In genomic region chr1:37553927-37554808, GRCh38 we compare ENCODE assay signal across 1 cellular context.
TF ChIP-seq lines count a peak whose summit lies in the region.

A gene with protein sequence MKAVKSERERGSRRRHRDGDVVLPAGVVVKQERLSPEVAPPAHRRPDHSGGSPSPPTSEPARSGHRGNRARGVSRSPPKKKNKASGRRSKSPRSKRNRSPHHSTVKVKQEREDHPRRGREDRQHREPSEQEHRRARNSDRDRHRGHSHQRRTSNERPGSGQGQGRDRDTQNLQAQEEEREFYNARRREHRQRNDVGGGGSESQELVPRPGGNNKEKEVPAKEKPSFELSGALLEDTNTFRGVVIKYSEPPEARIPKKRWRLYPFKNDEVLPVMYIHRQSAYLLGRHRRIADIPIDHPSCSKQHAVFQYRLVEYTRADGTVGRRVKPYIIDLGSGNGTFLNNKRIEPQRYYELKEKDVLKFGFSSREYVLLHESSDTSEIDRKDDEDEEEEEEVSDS (minus strand): TSS chr1:37554293. CDS start chr1:37554229, 64 bp downstream.

TF ChIP-seq in K562, 482 proteins besides CTCF, POLR2A, EP300 and RAD21 (continued from another document and continues in another):
- TF ChIP-seq, protein P1, sequence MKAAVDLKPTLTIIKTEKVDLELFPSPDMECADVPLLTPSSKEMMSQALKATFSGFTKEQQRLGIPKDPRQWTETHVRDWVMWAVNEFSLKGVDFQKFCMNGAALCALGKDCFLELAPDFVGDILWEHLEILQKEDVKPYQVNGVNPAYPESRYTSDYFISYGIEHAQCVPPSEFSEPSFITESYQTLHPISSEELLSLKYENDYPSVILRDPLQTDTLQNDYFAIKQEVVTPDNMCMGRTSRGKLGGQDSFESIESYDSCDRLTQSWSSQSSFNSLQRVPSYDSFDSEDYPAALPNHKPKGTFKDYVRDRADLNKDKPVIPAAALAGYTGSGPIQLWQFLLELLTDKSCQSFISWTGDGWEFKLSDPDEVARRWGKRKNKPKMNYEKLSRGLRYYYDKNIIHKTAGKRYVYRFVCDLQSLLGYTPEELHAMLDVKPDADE (conservative IDR thresholded peaks at IDR 0.05; ENCODE audit: control insufficient read depth, low read depth, low read length): peak; percentile 73
- TF ChIP-seq TEAD4 (IDR thresholded peaks at IDR 0.05; ENCODE audit: low read length): peak; percentile 6; the same call in 1 of the 2 replicates
- no peak for TF ChIP-seq TEAD4 (CRISPR knock-in tag; IDR thresholded peaks at IDR 0.05; ENCODE audit: borderline replicate concordance)
- TF ChIP-seq, protein P2, sequence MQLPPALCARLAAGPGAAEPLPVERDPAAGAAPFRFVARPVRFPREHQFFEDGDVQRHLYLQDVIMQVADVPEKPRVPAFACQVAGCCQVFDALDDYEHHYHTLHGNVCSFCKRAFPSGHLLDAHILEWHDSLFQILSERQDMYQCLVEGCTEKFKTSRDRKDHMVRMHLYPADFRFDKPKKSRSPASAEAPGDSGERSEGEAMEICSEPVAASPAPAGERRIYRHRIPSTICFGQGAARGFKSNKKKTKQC (CRISPR knock-in tag; IDR thresholded peaks at IDR 0.05): peak; percentile 78
- TF ChIP-seq NFRKB (IDR thresholded peaks at IDR 0.05; ENCODE audit: low read depth): 0 out of 2 replicates have a peak, but pooled peaks have one; percentile 46
- peak; percentile 92 for TF ChIP-seq POLR2B (IDR thresholded peaks at IDR 0.05; ENCODE audit: low read depth, partially characterized antibody)
- TF ChIP-seq STAG1 (CRISPR knock-in tag; IDR thresholded peaks at IDR 0.05; ENCODE audit: borderline replicate concordance): no peak
- no peak for TF ChIP-seq WHSC1 (IDR thresholded peaks at IDR 0.05; ENCODE audit: low read length)
- 0 out of 2 replicates have a peak, but pooled peaks have one; percentile 55 for TF ChIP-seq FOSL1 (tag; conservative IDR thresholded peaks at IDR 0.05)
- TF ChIP-seq, protein P3, sequence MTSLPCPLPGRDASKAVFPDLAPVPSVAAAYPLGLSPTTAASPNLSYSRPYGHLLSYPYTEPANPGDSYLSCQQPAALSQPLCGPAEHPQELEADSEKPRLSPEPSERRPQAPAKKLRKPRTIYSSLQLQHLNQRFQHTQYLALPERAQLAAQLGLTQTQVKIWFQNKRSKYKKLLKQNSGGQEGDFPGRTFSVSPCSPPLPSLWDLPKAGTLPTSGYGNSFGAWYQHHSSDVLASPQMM (CRISPR knock-in tag; IDR thresholded peaks at IDR 0.05): no peak
- peak; percentile 86 for TF ChIP-seq CBFA2T2 (conservative IDR thresholded peaks at IDR 0.05)
- TF ChIP-seq DNMT1 (IDR thresholded peaks at IDR 0.05): 0 out of 2 replicates have a peak, but pooled peaks have one; percentile 55
- no peak for TF ChIP-seq MCM7 (IDR thresholded peaks at IDR 0.05)
- TF ChIP-seq SRSF3 (IDR thresholded peaks at IDR 0.05; ENCODE audit: insufficient read depth, low read length): no peak
- TF ChIP-seq GTF2E2 (tag; IDR thresholded peaks at IDR 0.05): peak; percentile 75; the same call in 1 of the 2 replicates
- TF ChIP-seq U2AF2 (optimal IDR thresholded peaks at IDR 0.05; ENCODE audit: low read depth, low read length): no peak
- TF ChIP-seq NRF1 (conservative IDR thresholded peaks at IDR 0.05 in 1 of 2, IDR thresholded peaks at IDR 0.05 in 1 of 2): peak; percentile 41 to 53; a peak in 3 of 4 replicates
- TF ChIP-seq ZNF143 (CRISPR knock-in tag; IDR thresholded peaks at IDR 0.05): peak; percentile 86
- TF ChIP-seq ZNF512 (tag; IDR thresholded peaks at IDR 0.05): peak; percentile 57
- TF ChIP-seq NKRF (IDR thresholded peaks at IDR 0.05; ENCODE audit: borderline replicate concordance): peak; percentile 79; the same call in 1 of the 2 replicates
- TF ChIP-seq, protein P4, sequence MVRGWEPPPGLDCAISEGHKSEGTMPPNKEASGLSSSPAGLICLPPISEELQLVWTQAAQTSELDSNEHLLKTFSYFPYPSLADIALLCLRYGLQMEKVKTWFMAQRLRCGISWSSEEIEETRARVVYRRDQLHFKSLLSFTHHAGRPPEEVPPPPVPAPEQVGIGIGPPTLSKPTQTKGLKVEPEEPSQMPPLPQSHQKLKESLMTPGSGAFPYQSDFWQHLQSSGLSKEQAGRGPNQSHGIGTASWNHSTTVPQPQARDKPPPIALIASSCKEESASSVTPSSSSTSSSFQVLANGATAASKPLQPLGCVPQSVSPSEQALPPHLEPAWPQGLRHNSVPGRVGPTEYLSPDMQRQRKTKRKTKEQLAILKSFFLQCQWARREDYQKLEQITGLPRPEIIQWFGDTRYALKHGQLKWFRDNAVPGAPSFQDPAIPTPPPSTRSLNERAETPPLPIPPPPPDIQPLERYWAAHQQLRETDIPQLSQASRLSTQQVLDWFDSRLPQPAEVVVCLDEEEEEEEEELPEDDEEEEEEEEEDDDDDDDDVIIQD (CRISPR knock-in tag; IDR thresholded peaks at IDR 0.05): peak; percentile 64; the same call in 1 of the 2 replicates
- TF ChIP-seq HMGN3 (IDR thresholded peaks at IDR 0.05; ENCODE audit: borderline replicate concordance, extremely low read depth, insufficient read length, low read depth, low read length): peak; percentile 57
- TF ChIP-seq ZBED1 (IDR thresholded peaks at IDR 0.05): 0 out of 2 replicates have a peak, but pooled peaks have one; percentile 60
- TF ChIP-seq POLR2H (tag; IDR thresholded peaks at IDR 0.05; ENCODE audit: low read depth): peak; percentile 74
- no peak for TF ChIP-seq NFE2 (IDR thresholded peaks at IDR 0.05; ENCODE audit: low read depth)
- TF ChIP-seq HLTF (IDR thresholded peaks at IDR 0.05): peak; percentile 92; the same call in 1 of the 2 replicates
- TF ChIP-seq RNF2 (IDR thresholded peaks at IDR 0.05): no peak
- TF ChIP-seq MTA2 (IDR thresholded peaks at IDR 0.05; ENCODE audit: low read depth): peak; percentile 61
- no peak for TF ChIP-seq MED1 (CRISPR knock-in tag; IDR thresholded peaks at IDR 0.05; ENCODE audit: borderline replicate concordance)
- TF ChIP-seq ZNF316 (IDR thresholded peaks at IDR 0.05): 0 out of 2 replicates have a peak, but pooled peaks have one; percentile 6
- peak; percentile 97 for TF ChIP-seq PHF20 (IDR thresholded peaks at IDR 0.05; ENCODE audit: partially characterized antibody)
- TF ChIP-seq GABPA (tag; conservative IDR thresholded peaks at IDR 0.05; ENCODE audit: low read depth): peak; percentile 99
- 0 out of 2 replicates have a peak, but pooled peaks have one; percentile 29 for TF ChIP-seq PTBP1 (IDR thresholded peaks at IDR 0.05; ENCODE audit: low read depth, low read length)
- peak; percentile 81 to 98; a peak in 3 of 4 replicates for TF ChIP-seq ARNT (IDR thresholded peaks at IDR 0.05)
- TF ChIP-seq ZNF133 (CRISPR knock-in tag; IDR thresholded peaks at IDR 0.05): 0 out of 2 replicates have a peak, but pooled peaks have one; percentile 27
- peak; percentile 91 for TF ChIP-seq POLR2AphosphoS5 (IDR thresholded peaks at IDR 0.05; ENCODE audit: control insufficient read depth, insufficient read depth, low read depth, low read length)
- TF ChIP-seq USF1 (CRISPR knock-in tag; IDR thresholded peaks at IDR 0.05): peak; percentile 95
- TF ChIP-seq CREB3L1 (IDR thresholded peaks at IDR 0.05; ENCODE audit: borderline replicate concordance, low read depth): no peak
- TF ChIP-seq, protein P5, sequence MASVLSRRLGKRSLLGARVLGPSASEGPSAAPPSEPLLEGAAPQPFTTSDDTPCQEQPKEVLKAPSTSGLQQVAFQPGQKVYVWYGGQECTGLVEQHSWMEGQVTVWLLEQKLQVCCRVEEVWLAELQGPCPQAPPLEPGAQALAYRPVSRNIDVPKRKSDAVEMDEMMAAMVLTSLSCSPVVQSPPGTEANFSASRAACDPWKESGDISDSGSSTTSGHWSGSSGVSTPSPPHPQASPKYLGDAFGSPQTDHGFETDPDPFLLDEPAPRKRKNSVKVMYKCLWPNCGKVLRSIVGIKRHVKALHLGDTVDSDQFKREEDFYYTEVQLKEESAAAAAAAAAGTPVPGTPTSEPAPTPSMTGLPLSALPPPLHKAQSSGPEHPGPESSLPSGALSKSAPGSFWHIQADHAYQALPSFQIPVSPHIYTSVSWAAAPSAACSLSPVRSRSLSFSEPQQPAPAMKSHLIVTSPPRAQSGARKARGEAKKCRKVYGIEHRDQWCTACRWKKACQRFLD (CRISPR knock-in tag; IDR thresholded peaks at IDR 0.05): 0 out of 2 replicates have a peak, but pooled peaks have one; percentile 43
- no peak for TF ChIP-seq NFXL1 (CRISPR knock-in tag; IDR thresholded peaks at IDR 0.05)
- TF ChIP-seq BCL6 (CRISPR knock-in tag; IDR thresholded peaks at IDR 0.05): no peak
- peak; percentile 89; the same call in 1 of the 2 replicates for TF ChIP-seq AFF4 (CRISPR knock-in tag; IDR thresholded peaks at IDR 0.05)
- no peak for TF ChIP-seq ZNF354B (CRISPR knock-in tag; IDR thresholded peaks at IDR 0.05)
- TF ChIP-seq CHD1 (IDR thresholded peaks at IDR 0.05; ENCODE audit: low read length): peak; percentile 95
- no peak for TF ChIP-seq ZNF184 (CRISPR knock-in tag; IDR thresholded peaks at IDR 0.05)
- no peak for TF ChIP-seq ZNF23 (CRISPR knock-in tag; IDR thresholded peaks at IDR 0.05)
- 0 out of 2 replicates have a peak, but pooled peaks have one; percentile 16 for TF ChIP-seq TAL1 (IDR thresholded peaks at IDR 0.05)
- peak in 1 of 2 experiments; percentile 97; a peak in 2 of 3 replicates for TF ChIP-seq CBX3 (IDR thresholded peaks at IDR 0.05; ENCODE audit: borderline replicate concordance in 1 of 2, low read length in 2 of 2)
- TF ChIP-seq NFYB (IDR thresholded peaks at IDR 0.05; ENCODE audit: extremely low read depth, insufficient read length): no peak
